ENCODE assay signal across 1 cellular context in genomic region chr19:57576661-57577060, GRCh38.
TF ChIP-seq lines count a peak whose summit lies in the region.

No MANE protein-coding gene starts in this region.

TF ChIP-seq in IMR-90, 13 proteins besides CTCF, POLR2A, EP300 and RAD21:
- no peak for TF ChIP-seq CEBPB (IDR thresholded peaks at IDR 0.05; ENCODE audit: low read depth, low read length)
- TF ChIP-seq MAFK (IDR thresholded peaks at IDR 0.05; ENCODE audit: low read depth, low read length), result peak; percentile 57; the same call in 1 of the 2 replicates
TF ChIP-seq in IMR-90: peak in this region for 1.
